9 cellular contexts compared by ENCODE assay signal in genomic region chr6:45677381-45677992, GRCh38.
DNase-seq lines count a peak whose midpoint lies in the region; ATAC-seq, FAIRE-seq and TF ChIP-seq lines count a peak whose summit lies in the region.
"Had no signal": no experiment of that assay in that cellular context is flagged by ENCODE, and none has a peak within 500 bp of the region (broad histone marks: within the 10 kb centered on the region; RNA-seq: fewer than 3 reads in every experiment).

No MANE protein-coding gene starts in this region.

- H3K4me3 ChIP-seq in AG04450 (ENCODE audit: low read depth, low read length): no peak overlapping the region
- no peak overlapping the region for H3K4me3 ChIP-seq in SK-N-SH (ENCODE audit: low read depth in 2 of 2, low read length in 1 of 2)
- H3K4me3 ChIP-seq in bronchial epithelial cell (ENCODE audit: low read depth, low read length): no peak overlapping the region
- no peak overlapping the region for H3K4me3 ChIP-seq in ovary

- TF ChIP-seq RAD21 in SK-N-SH (IDR thresholded peaks at IDR 0.05; ENCODE audit: low read length): no peak

- H3K27ac ChIP-seq in AG04450 (ENCODE audit: low read depth, low read length) (peak overlapping the region; percentile 3), SK-N-SH (ENCODE audit: low read depth in 2 of 2, low read length in 1 of 2) (peak overlapping the region in 1 of 2 experiments; percentile 43; a peak in 2 of 4 replicates), ovary (no peak overlapping the region)

- FAIRE-seq in bronchial epithelial cell (lab: Jason Lieb, UNC): no peak
- FAIRE-seq: endometrium had no signal

- CTCF ChIA-PET in AG04450 (lab: Charles Lee) (no interaction called here), SK-N-SH (lab: Yijun Ruan, JAX) (interaction anchor here (1.1 to 1.7 kb wide), 2 partner anchors 37 to 1022 kb away, joined by 3 to 4 read pairs; no protein-coding TSS in a partner anchor)

- POLR2A ChIA-PET in AG04450 (lab: Yijun Ruan, JAX): no interaction called here
- POLR2A ChIA-PET in SK-N-SH (lab: Yijun Ruan, JAX): no interaction called here

- no peaks in the 10 kb centered on the region for H3K27me3 ChIP-seq in AG04450 (ENCODE audit: control insufficient read depth, insufficient read depth, low read length)
- no peaks in the 10 kb centered on the region for H3K27me3 ChIP-seq in SK-N-SH (ENCODE audit: insufficient read depth)
- no peaks in the 10 kb centered on the region for H3K27me3 ChIP-seq in bronchial epithelial cell (ENCODE audit: control insufficient read depth, insufficient read depth, low read length)
- H3K27me3 ChIP-seq in ovary: no peaks in the 10 kb centered on the region

- H3F3A ChIP-seq in SK-N-SH (replicated peaks; ENCODE audit: insufficient read depth): peaks cover 6% of the 10 kb centered on the region

- TF ChIP-seq CTCF in AG04450 (IDR thresholded peaks at IDR 0.05; ENCODE audit: low read depth, low read length) (no peak), SK-N-SH (IDR thresholded peaks at IDR 0.05) (no peak), bronchial epithelial cell (IDR thresholded peaks at IDR 0.05; ENCODE audit: insufficient read depth, low read length, severe bottlenecking) (no peak), ovary (IDR thresholded peaks at IDR 0.05) (no peak)

- H3K9me3 ChIP-seq in AG04450 (ENCODE audit: control insufficient read depth, insufficient read depth, low read length): peaks cover 7% of the 10 kb centered on the region; the same call in 1 of the 2 replicates
- peaks cover 8% of the 10 kb centered on the region; the same call in 1 of the 2 replicates for H3K9me3 ChIP-seq in SK-N-SH
- no peaks in the 10 kb centered on the region for H3K9me3 ChIP-seq in ovary

- H3K9ac ChIP-seq in SK-N-SH: peak overlapping the region; percentile 13; the same call in 1 of the 2 replicates

- H3K4me2 ChIP-seq in SK-N-SH: peak overlapping the region; percentile 68

- DNase-seq in AG04450 (ENCODE audit: low read depth, low spot score) (no peak), SK-N-SH (no peak), bronchial epithelial cell (ENCODE audit: low read depth) (peak; percentile 54), midbrain (lab: John Stamatoyannopoulos, UW) (peak; percentile 17), ovary (no peak), NCI-H1930 (lab: John Stamatoyannopoulos, UW) (no peak)

- no peaks in the 10 kb centered on the region for H3K79me2 ChIP-seq in SK-N-SH (ENCODE audit: insufficient read depth)

- TF ChIP-seq EP300 in SK-N-SH (IDR thresholded peaks at IDR 0.05; ENCODE audit: borderline replicate concordance in 1 of 2, low read depth in 1 of 2, low read length in 1 of 2) (no peak), ovary (IDR thresholded peaks at IDR 0.05) (no peak)

- TF ChIP-seq POLR2A in ovary (IDR thresholded peaks at IDR 0.05): no peak

- H2AFZ ChIP-seq in SK-N-SH (ENCODE audit: low read depth): peak overlapping the region; percentile 92

- H3K4me1 ChIP-seq in SK-N-SH (ENCODE audit: control insufficient read depth in 1 of 2, insufficient read depth in 2 of 2, low read depth in 1 of 2, low read length in 1 of 2) (0 out of 4 replicates have a peak, but pooled peaks cover 0 to 11% of the 10 kb centered on the region in 2 experiments), ovary (ENCODE audit: insufficient read depth) (peaks cover 1% of the 10 kb centered on the region)

- intact Hi-C loops in ovary (cut with DNase I): loop anchor here in 1 of 4 donors (2.0 kb wide), 1 partner anchor 61 kb away; no protein-coding TSS in a partner anchor

- no peaks in the 10 kb centered on the region for H3K9me2 ChIP-seq in SK-N-SH

- no peaks in the 10 kb centered on the region for H4K20me1 ChIP-seq in SK-N-SH (ENCODE audit: insufficient read depth)

- 10% methylated on average over 10 of the region's 13 CpGs for WGBS in SK-N-SH (ENCODE audit: low lambda C conversion rate)
- 5 to 8% (median 6%) methylated on average over 13 of the region's 13 CpGs for WGBS in ovary, 3 donors

- peaks cover 0 to 4% of the 10 kb centered on the region in 2 experiments for H3K36me3 ChIP-seq in SK-N-SH (replicated peaks in 1 of 2; ENCODE audit: control insufficient read depth in 1 of 2, insufficient read depth in 2 of 2, low read length in 1 of 2)
- H3K36me3 ChIP-seq in bronchial epithelial cell (ENCODE audit: control insufficient read depth, insufficient read depth, low read length): no peaks in the 10 kb centered on the region
- H3K36me3 ChIP-seq in ovary: no peaks in the 10 kb centered on the region

- ATAC-seq in GM18909 (IDR thresholded peaks at IDR 0.05; ENCODE audit: poor library complexity, unreplicated experiment): peak; percentile 68
- ATAC-seq in HG03103 (IDR thresholded peaks at IDR 0.05; ENCODE audit: low read depth, unreplicated experiment): peak; percentile 43

TF ChIP-seq in SK-N-SH, 30 proteins besides CTCF, POLR2A, EP300 and RAD21:
- no peak for TF ChIP-seq TEAD4 (IDR thresholded peaks at IDR 0.05; ENCODE audit: borderline replicate concordance, insufficient read depth)
- TF ChIP-seq RFX5 (IDR thresholded peaks at IDR 0.05; ENCODE audit: low read length): no peak
- peak; percentile 35; the same call in 1 of the 2 replicates for TF ChIP-seq MAX (IDR thresholded peaks at IDR 0.05; ENCODE audit: low read depth)
- TF ChIP-seq PBX3 (IDR thresholded peaks at IDR 0.05): peak; percentile 29; the same call in 1 of the 2 replicates

Comparison
In these comparisons a context has a peak if more than half of its experiments do, and no peak if none do; other contexts are left out.
1. DNase-seq: peak in bronchial epithelial cell (single experiment) and midbrain (single experiment); none in AG04450 (single experiment), SK-N-SH (single experiment), ovary (0 of 5) and NCI-H1930 (0 of 2).